ENCODE assay signal across 20 cellular contexts in the genomic region with DNA sequence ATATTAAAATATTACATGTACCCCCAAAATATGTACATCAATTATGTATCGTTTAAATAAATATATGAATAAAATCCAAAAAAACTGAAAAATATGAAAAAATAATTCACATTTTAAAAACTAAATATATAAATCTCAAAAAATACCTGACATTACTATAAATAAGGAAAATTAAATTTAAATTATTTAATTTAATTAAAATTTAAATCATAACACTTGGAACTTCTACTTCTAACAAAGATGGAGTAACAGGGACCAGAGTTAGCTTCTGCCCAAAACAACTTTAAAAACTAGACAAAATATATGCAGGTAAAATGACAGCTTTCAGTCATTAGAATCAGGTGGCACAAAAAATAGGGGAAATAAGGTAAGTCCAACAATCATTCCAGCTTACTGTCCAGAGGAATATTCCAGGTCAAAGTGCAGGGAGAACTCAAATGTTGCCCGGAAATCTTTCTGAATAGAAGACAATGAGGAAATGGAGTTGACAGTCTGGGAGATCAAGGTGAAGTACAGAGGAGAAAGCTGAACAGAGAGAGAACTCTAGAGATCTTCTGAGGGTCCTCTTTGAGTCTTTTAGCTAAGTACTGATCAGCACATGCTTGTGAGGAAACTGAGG.
DNase-seq lines count a peak whose midpoint lies in the region; ATAC-seq, FAIRE-seq and TF ChIP-seq lines count a peak whose summit lies in the region.
"Had no signal": no experiment of that assay in that cellular context is flagged by ENCODE, and none has a peak within 500 bp of the region (broad histone marks: within the 10 kb centered on the region; RNA-seq: fewer than 3 reads in every experiment).

No MANE protein-coding gene starts in this region.

- ATAC-seq in mucosa of descending colon = peak; percentile 94
- ATAC-seq in GM21737 (IDR thresholded peaks at IDR 0.05; ENCODE audit: unreplicated experiment) = no peak

- TF ChIP-seq CTCF in Calu3 (IDR thresholded peaks at IDR 0.05; ENCODE audit: unreplicated experiment) (no peak), Peyer's patch (IDR thresholded peaks at IDR 0.05) (no peak), mucosa of descending colon (IDR thresholded peaks at IDR 0.05) (no peak), glutamatergic neuron (IDR thresholded peaks at IDR 0.05; ENCODE audit: partially characterized antibody, unreplicated experiment) (no peak)

- H3K27me3 Mint-ChIP-seq in Calu3 (ENCODE audit: unreplicated experiment) (no peaks in the 10 kb centered on the region), glutamatergic neuron (ENCODE audit: unreplicated experiment) (no peaks in the 10 kb centered on the region)

- no peaks in the 10 kb centered on the region for H3K27me3 ChIP-seq in Peyer's patch
- H3K27me3 ChIP-seq: BE2C, SJSA1 had no signal

- no peaks in the 10 kb centered on the region for H3K36me3 ChIP-seq in Peyer's patch
- no peaks in the 10 kb centered on the region for H3K36me3 ChIP-seq in mucosa of descending colon (ENCODE audit: low read depth)
- H3K36me3 ChIP-seq: BE2C, SJSA1 had no signal

- H3K9me3 ChIP-seq in Peyer's patch (no peaks in the 10 kb centered on the region), mucosa of descending colon (no peaks in the 10 kb centered on the region)
- H3K9me3 ChIP-seq: BE2C, SJSA1 had no signal

- intact Hi-C loops in Calu3 (cut with micrococcal nuclease; ENCODE audit: unreplicated experiment) (no loop called here), mucosa of descending colon (cut with DNase I, micrococcal nuclease) (no loop called here)

- no peak overlapping the region for H3K4me3 Mint-ChIP-seq in Calu3 (ENCODE audit: low read depth, unreplicated experiment)
- no peak overlapping the region for H3K4me3 Mint-ChIP-seq in glutamatergic neuron (ENCODE audit: unreplicated experiment)
- H3K4me3 Mint-ChIP-seq: CD4-positive, CD25-positive, alpha-beta regulatory T cell had no signal

- H3K27ac ChIP-seq in Peyer's patch = peak overlapping the region in 3 of 4 donors; percentile 35 to 68 (median 55)
- H3K27ac ChIP-seq: SJSA1 had no signal

- no TSS peak for BruUV-seq in Calu3 (replicated peaks; lab: Mats Ljungman, UMichigan)

- no peaks in the 10 kb centered on the region for H3K36me3 Mint-ChIP-seq in Calu3 (ENCODE audit: insufficient read depth, unreplicated experiment)
- H3K36me3 Mint-ChIP-seq in glutamatergic neuron (ENCODE audit: unreplicated experiment) = no peaks in the 10 kb centered on the region
- H3K36me3 Mint-ChIP-seq: CD4-positive, CD25-positive, alpha-beta regulatory T cell had no signal

- no peaks in the 10 kb centered on the region for H3K9me3 Mint-ChIP-seq in Calu3 (ENCODE audit: low read depth, unreplicated experiment)
- H3K9me3 Mint-ChIP-seq in glutamatergic neuron (ENCODE audit: unreplicated experiment) = no peaks in the 10 kb centered on the region

- peak; percentile 96 for FAIRE-seq in frontal cortex (lab: Jason Lieb, UNC)

- H3K4me1 ChIP-seq in Peyer's patch (no peaks in the 10 kb centered on the region), mucosa of descending colon (ENCODE audit: low read depth) (peaks cover 10% of the 10 kb centered on the region)
- H3K4me1 ChIP-seq: BE2C, SJSA1 had no signal

- CTCF ChIA-PET in Calu3 (lab: Charles Lee) = no interaction called here

- DNase-seq in Calu3 (no peak), Peyer's patch (no peak), frontal cortex (ENCODE audit: low spot score in 2 of 2) (no peak), mucosa of descending colon (no peak), GM03348 (ENCODE audit: low spot score) (no peak), NOMO-1 treated with dmso at 0.1 percent for 144 hours (lab: John Stamatoyannopoulos, UW; ENCODE audit: unreplicated experiment) (no peak), glutamatergic neuron (no peak)
- DNase-seq: BE2C; CD4-positive, CD25-positive, alpha-beta regulatory T cell; COR-L47; DMS153; KBM-7; NCI-H1105; NCI-H2081; NCI-H2171 treated with DMSO at 0.1 percent for 48 hours; NCI-H446; NK-92 treated with Interleukin-12 subunit alpha and Interleukin-12 subunit beta, amount 100 ng/mL, for 24 hours; OCI-M1 had no signal

- peak overlapping the region; percentile 2 for H3K27ac Mint-ChIP-seq in Calu3 (ENCODE audit: unreplicated experiment)
- no peak overlapping the region for H3K27ac Mint-ChIP-seq in glutamatergic neuron (ENCODE audit: unreplicated experiment)
- H3K27ac Mint-ChIP-seq: CD4-positive, CD25-positive, alpha-beta regulatory T cell had no signal

- H3K4me1 Mint-ChIP-seq in Calu3 (ENCODE audit: low read depth, unreplicated experiment) (peaks cover 9% of the 10 kb centered on the region), glutamatergic neuron (ENCODE audit: low read depth, unreplicated experiment) (no peaks in the 10 kb centered on the region)
- H3K4me1 Mint-ChIP-seq: CD4-positive, CD25-positive, alpha-beta regulatory T cell had no signal

- no peak overlapping the region for H3K4me3 ChIP-seq in Peyer's patch
- H3K4me3 ChIP-seq in mucosa of descending colon = no peak overlapping the region
- H3K4me3 ChIP-seq: SJSA1 had no signal

- no peak for TF ChIP-seq POLR2A in Peyer's patch (IDR thresholded peaks at IDR 0.05)
